8 cellular contexts compared by ENCODE assay signal in the genomic region with DNA sequence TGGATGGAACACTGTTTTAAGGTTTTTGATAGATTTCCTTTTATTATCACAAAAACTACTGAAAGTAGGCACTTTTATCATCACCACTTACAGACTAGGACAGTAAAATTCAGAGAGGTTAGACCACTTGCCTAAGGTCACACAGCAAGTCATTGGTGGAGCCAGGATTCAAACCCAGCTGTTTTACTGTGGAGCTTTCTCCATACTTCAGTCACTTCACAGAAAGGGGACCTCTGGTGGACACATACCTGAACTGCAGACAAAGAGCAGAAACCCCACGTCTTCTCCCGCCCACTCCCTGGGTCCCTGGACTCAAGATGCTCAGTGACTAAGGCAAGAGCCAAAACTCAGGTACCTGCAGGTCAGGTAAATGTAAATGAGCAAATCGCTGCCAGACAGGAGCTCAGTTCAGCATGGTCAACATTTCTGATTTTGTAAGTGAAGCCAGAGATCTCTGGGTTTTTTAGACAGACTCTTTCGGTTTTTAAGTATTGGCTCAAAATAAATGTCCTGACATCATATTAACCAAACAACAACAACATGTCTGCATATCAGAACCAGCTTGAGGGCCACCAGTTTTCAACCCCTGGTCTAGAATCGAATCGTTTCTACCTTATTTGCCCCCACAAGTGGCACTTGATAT.
DNase-seq lines count a peak whose midpoint lies in the region; ATAC-seq and TF ChIP-seq lines count a peak whose summit lies in the region.

No MANE protein-coding gene starts in this region.

- H3K27me3 ChIP-seq in neuronal stem cell (ENCODE audit: control insufficient read depth in 3 of 3, insufficient read depth in 3 of 3, low read depth in 1 of 3, low read length in 3 of 3), result no peaks in the 10 kb centered on the region
- no peaks in the 10 kb centered on the region for H3K27me3 ChIP-seq in vagina

- TF ChIP-seq POLR2A in vagina (IDR thresholded peaks at IDR 0.05), result no peak

- peak; percentile 79 for TF ChIP-seq CTCF in endothelial cell (IDR thresholded peaks at IDR 0.05; ENCODE audit: unreplicated experiment)
- no peak for TF ChIP-seq CTCF in vagina (IDR thresholded peaks at IDR 0.05)

- H3K9ac ChIP-seq in neuronal stem cell (ENCODE audit: low read depth, low read length, poor library complexity), result no peak overlapping the region

- H3K9me3 Mint-ChIP-seq in endothelial cell (ENCODE audit: unreplicated experiment), result no peaks in the 10 kb centered on the region

- H3K14ac ChIP-seq in neuronal stem cell (ENCODE audit: low read length), result no peak overlapping the region

- DNase-seq in Right ventricle myocardium superior (no peak), cardiac septum (ENCODE audit: low spot score) (no peak), NCI-H2029 treated with DMSO at 0.1 percent for 48 hours (lab: John Stamatoyannopoulos, UW) (peak; percentile 30), endothelial cell (ENCODE audit: low spot score) (peak; percentile 71), neuronal stem cell (ENCODE audit: low spot score) (peak; percentile 39), vagina (ENCODE audit: extremely low spot score in 2 of 2) (no peak)
- DNase-seq in activated CD4-positive, alpha-beta T cell treated with anti-CD3 and anti-CD28 coated beads, Interleukin-2, amount 50 U/mL, for 24 hours (ENCODE audit: low read depth in 1 of 2, low spot score in 1 of 2), result peak; percentile 22 to 56

- H3K36me3 ChIP-seq in neuronal stem cell (replicated peaks in 1 of 2; ENCODE audit: control insufficient read depth in 2 of 2, insufficient read depth in 2 of 2, low read length in 2 of 2) (no peaks in the 10 kb centered on the region), vagina (no peaks in the 10 kb centered on the region)

- H2BK120ac ChIP-seq in neuronal stem cell (ENCODE audit: low read depth, low read length), result no peak overlapping the region

- peaks cover 3% of the 10 kb centered on the region for H3K27me3 Mint-ChIP-seq in endothelial cell (ENCODE audit: unreplicated experiment)

- WGBS in neuronal stem cell (ENCODE audit: extremely low coverage in 2 of 2, insufficient read length in 2 of 2, insufficient replicate concordance in 1 of 2), 2 donors, result no CpG with 5 or more reads among the region's 6 CpGs

- no peak overlapping the region for H4K8ac ChIP-seq in neuronal stem cell (ENCODE audit: low read depth, low read length)

- no peak overlapping the region for H2BK15ac ChIP-seq in neuronal stem cell (ENCODE audit: low read length)

- H3K4me1 Mint-ChIP-seq in endothelial cell (ENCODE audit: unreplicated experiment), result no peaks in the 10 kb centered on the region

- H3K36me3 Mint-ChIP-seq in endothelial cell (ENCODE audit: low read depth, unreplicated experiment), result no peaks in the 10 kb centered on the region

- no peaks in the 10 kb centered on the region for H3K4me1 ChIP-seq in neuronal stem cell (ENCODE audit: control insufficient read depth in 2 of 2, insufficient read depth in 1 of 2, low read depth in 1 of 2, low read length in 2 of 2)
- no peaks in the 10 kb centered on the region for H3K4me1 ChIP-seq in vagina

- no peak overlapping the region for H2BK12ac ChIP-seq in neuronal stem cell (ENCODE audit: low read length)

- H3K4me3 Mint-ChIP-seq in endothelial cell (ENCODE audit: unreplicated experiment), result no peak overlapping the region

- H3K27ac ChIP-seq in neuronal stem cell (replicated peaks; ENCODE audit: low read length) (no peak overlapping the region), vagina (no peak overlapping the region)

- intact Hi-C loops in Right ventricle myocardium superior (cut with DNase I) (no loop called here), cardiac septum (cut with DNase I) (no loop called here), vagina (cut with DNase I) (no loop called here)

- H2AFZ ChIP-seq in neuronal stem cell (ENCODE audit: low read length), result no peak overlapping the region

- H3K79me1 ChIP-seq in neuronal stem cell (ENCODE audit: low read depth, low read length), result no peaks in the 10 kb centered on the region

- no peak overlapping the region for H3K23ac ChIP-seq in neuronal stem cell (ENCODE audit: low read depth, low read length, poor library complexity)

- H3K18ac ChIP-seq in neuronal stem cell (ENCODE audit: low read length), result no peak overlapping the region

- H3K9me3 ChIP-seq in neuronal stem cell (replicated peaks in 1 of 2; ENCODE audit: control insufficient read depth in 2 of 2, insufficient read depth in 1 of 2, low read depth in 1 of 2, low read length in 2 of 2) (no peaks in the 10 kb centered on the region), vagina (no peaks in the 10 kb centered on the region)

- no peak overlapping the region for H2BK5ac ChIP-seq in neuronal stem cell (ENCODE audit: low read length)

- no peak overlapping the region for H3K27ac Mint-ChIP-seq in endothelial cell (ENCODE audit: unreplicated experiment)

- H3K4ac ChIP-seq in neuronal stem cell (ENCODE audit: low read length), result no peak overlapping the region

- H3K4me3 ChIP-seq in neuronal stem cell (ENCODE audit: low read length in 2 of 2), result no peak overlapping the region
- H3K4me3 ChIP-seq in vagina, result no peak overlapping the region

- H2AK5ac ChIP-seq in neuronal stem cell (ENCODE audit: low read depth, low read length), result no peak overlapping the region

- H3K4me2 ChIP-seq in neuronal stem cell (ENCODE audit: insufficient read depth, low read length, poor library complexity, severe bottlenecking), result no peak overlapping the region

- no peak overlapping the region for H4K91ac ChIP-seq in neuronal stem cell (ENCODE audit: low read depth, low read length, poor library complexity)

- ATAC-seq in Right ventricle myocardium superior (ENCODE audit: poor library complexity) (peak; percentile 59), HG02884 (IDR thresholded peaks at IDR 0.05; ENCODE audit: unreplicated experiment) (no peak)

Comparison
In these comparisons a context has a peak if more than half of its experiments do, and no peak if none do; other contexts are left out.
1. DNase-seq: peak in NCI-H2029 treated with DMSO at 0.1 percent for 48 hours (single experiment), activated CD4-positive, alpha-beta T cell treated with anti-CD3 and anti-CD28 coated beads, Interleukin-2, amount 50 U/mL, for 24 hours (2 of 2), endothelial cell (single experiment) and neuronal stem cell (single experiment); none in Right ventricle myocardium superior (single experiment), cardiac septum (single experiment) and vagina (0 of 2).